8 cellular contexts compared by ENCODE assay signal in genomic region chr1:112956503-112957132, GRCh38. TPM values are rescaled to one million over a fixed set of nuclear protein-coding genes. Genes with fewer than 3 reads are reported as not detected.
DNase-seq lines count a peak whose midpoint lies in the region; ATAC-seq and TF ChIP-seq lines count a peak whose summit lies in the region.

No MANE protein-coding gene starts in this region.

- H3K27me3 ChIP-seq in neural progenitor cell (no peaks in the 10 kb centered on the region), thoracic aorta (replicated peaks; ENCODE audit: insufficient read depth) (no peaks in the 10 kb centered on the region)

- H3K4me3 ChIP-seq in neural progenitor cell, result peak overlapping the region; percentile 69
- H3K4me3 ChIP-seq in thoracic aorta, result peak overlapping the region; percentile 90

- intact Hi-C loops in activated CD4-positive, alpha-beta T cell treated with anti-CD3 and anti-CD28 coated beads for 36 hours (cut with DNase I, micrococcal nuclease), result loop anchor here (1.0 to 10.0 kb wide), 18 partner anchors 52 to 1801 kb away; partner anchors contain the start of genes LRIG2 (in 2 of the 2), PPM1J (in 2 of the 2), RSBN1 (in 2 of the 2) and AP4B1 (in 1 of the 2)

- peak overlapping the region; percentile 91 for H3K4me2 ChIP-seq in neural progenitor cell

- H3K27me3 Mint-ChIP-seq in activated CD4-positive, alpha-beta T cell treated with anti-CD3 and anti-CD28 coated beads for 36 hours, result no peaks in the 10 kb centered on the region
- H3K27me3 Mint-ChIP-seq in activated CD4-positive, alpha-beta memory T cell treated with anti-CD3 and anti-CD28 coated beads, Interleukin-2, amount 10 ng/mL, durations not matched to agents 7 days and 5 days, result no peaks in the 10 kb centered on the region
- peaks cover 4% of the 10 kb centered on the region for H3K27me3 Mint-ChIP-seq in neural progenitor cell (ENCODE audit: insufficient read depth, low read depth)

- peaks cover 47% of the 10 kb centered on the region for H3F3A ChIP-seq in neural progenitor cell (ENCODE audit: low read depth)

- CTCF ChIA-PET in activated CD4-positive, alpha-beta T cell treated with anti-CD3 and anti-CD28 coated beads for 36 hours (lab: Charles Lee), result interaction anchor here (0.6 to 1.0 kb wide), 3 partner anchors 116 to 566 kb away, joined by 3 to 6 read pairs (median 5); partner anchors contain the start of gene LRIG2
- CTCF ChIA-PET in activated CD4-positive, alpha-beta memory T cell treated with anti-CD3 and anti-CD28 coated beads, Interleukin-2, amount 10 ng/mL, durations not matched to agents 7 days and 5 days (lab: Charles Lee), result interaction anchor here (0.9 to 3.2 kb wide), 5 partner anchors 9 to 116 kb away, joined by 3 to 36 read pairs (median 5); partner anchors contain the start of gene LRIG2

- H3K4me1 Mint-ChIP-seq in activated CD4-positive, alpha-beta T cell treated with anti-CD3 and anti-CD28 coated beads for 36 hours, result peaks cover 55% of the 10 kb centered on the region
- peaks cover 61% of the 10 kb centered on the region for H3K4me1 Mint-ChIP-seq in activated CD4-positive, alpha-beta memory T cell treated with anti-CD3 and anti-CD28 coated beads, Interleukin-2, amount 10 ng/mL, durations not matched to agents 7 days and 5 days
- H3K4me1 Mint-ChIP-seq in neural progenitor cell, result peaks cover 36% of the 10 kb centered on the region

- peaks cover 86% of the 10 kb centered on the region for H3K79me2 ChIP-seq in neural progenitor cell (ENCODE audit: low read depth)

- POLR2A ChIA-PET in activated CD4-positive, alpha-beta T cell treated with anti-CD3 and anti-CD28 coated beads for 36 hours (lab: Charles Lee), result interaction anchor here (1.3 to 2.0 kb wide), 2 partner anchors 21 to 116 kb away, joined by 4 to 8 read pairs; partner anchors contain the start of gene LRIG2
- POLR2A ChIA-PET in activated CD4-positive, alpha-beta memory T cell treated with anti-CD3 and anti-CD28 coated beads, Interleukin-2, amount 10 ng/mL, durations not matched to agents 7 days and 5 days (lab: Charles Lee), result interaction anchor here (0.7 to 2.9 kb wide), 21 partner anchors 9 to 1801 kb away, joined by 3 to 36 read pairs (median 4); partner anchors contain the start of genes CAPZA1, CSDE1, LRIG2 and MOV10

- peaks cover 4% of the 10 kb centered on the region for H3K36me3 ChIP-seq in neural progenitor cell
- no peaks in the 10 kb centered on the region for H3K36me3 ChIP-seq in thoracic aorta

- TF ChIP-seq CTCF in neural progenitor cell (IDR thresholded peaks at IDR 0.05), result no peak
- TF ChIP-seq CTCF in thoracic aorta (IDR thresholded peaks at IDR 0.05), result no peak

- H3K9me3 Mint-ChIP-seq in activated CD4-positive, alpha-beta T cell treated with anti-CD3 and anti-CD28 coated beads for 36 hours (ENCODE audit: low read depth), result no peaks in the 10 kb centered on the region
- no peaks in the 10 kb centered on the region for H3K9me3 Mint-ChIP-seq in activated CD4-positive, alpha-beta memory T cell treated with anti-CD3 and anti-CD28 coated beads, Interleukin-2, amount 10 ng/mL, durations not matched to agents 7 days and 5 days
- H3K9me3 Mint-ChIP-seq in neural progenitor cell, result peaks cover 3% of the 10 kb centered on the region

- H3K4me3 Mint-ChIP-seq in activated CD4-positive, alpha-beta T cell treated with anti-CD3 and anti-CD28 coated beads for 36 hours, result peak overlapping the region; percentile 97
- H3K4me3 Mint-ChIP-seq in activated CD4-positive, alpha-beta memory T cell treated with anti-CD3 and anti-CD28 coated beads, Interleukin-2, amount 10 ng/mL, durations not matched to agents 7 days and 5 days, result peak overlapping the region; percentile 81
- H3K4me3 Mint-ChIP-seq in neural progenitor cell, result peak overlapping the region; percentile 98

- H3K4me1 ChIP-seq in neural progenitor cell (peaks cover 33% of the 10 kb centered on the region), thoracic aorta (ENCODE audit: control insufficient read depth in 1 of 2, low read depth in 2 of 2) (peaks cover 17 to 54% of the 10 kb centered on the region in 2 donors)

- H3K9me3 ChIP-seq in neural progenitor cell (ENCODE audit: low read depth) (no peaks in the 10 kb centered on the region), thoracic aorta (no peaks in the 10 kb centered on the region)

- peak; percentile 61 for DNase-seq in activated CD4-positive, alpha-beta T cell treated with anti-CD3 and anti-CD28 coated beads for 36 hours
- no peak for DNase-seq in activated CD4-positive, alpha-beta T cell treated with anti-CD3 and anti-CD28 coated beads for 1 hour
- DNase-seq in activated CD4-positive, alpha-beta memory T cell treated with anti-CD3 and anti-CD28 coated beads, Interleukin-2, amount 10 ng/mL, durations not matched to agents 7 days and 5 days, result peak; percentile 43
- DNase-seq in neural progenitor cell (ENCODE audit: low spot score) (peak; percentile 44), thoracic aorta (ENCODE audit: low spot score) (no peak), HPDE6-E6E7 (ENCODE audit: extremely low spot score) (no peak)

- ATAC-seq in activated CD4-positive, alpha-beta T cell treated with anti-CD3 and anti-CD28 coated beads for 36 hours, result peak; percentile 8
- peak; percentile 0 for ATAC-seq in HG03442 (IDR thresholded peaks at IDR 0.05; ENCODE audit: unreplicated experiment)
- ATAC-seq in esophagus mucosa, result peak; percentile 22
- ATAC-seq in thoracic aorta (ENCODE audit: insufficient number of reproducible peaks, low FRiP score, low read depth), result peak; percentile 0

- H2AFZ ChIP-seq in neural progenitor cell (replicated peaks), result peak overlapping the region; percentile 97

- peaks cover 59% of the 10 kb centered on the region for H3K36me3 Mint-ChIP-seq in activated CD4-positive, alpha-beta T cell treated with anti-CD3 and anti-CD28 coated beads for 36 hours (ENCODE audit: low read depth)
- H3K36me3 Mint-ChIP-seq in activated CD4-positive, alpha-beta memory T cell treated with anti-CD3 and anti-CD28 coated beads, Interleukin-2, amount 10 ng/mL, durations not matched to agents 7 days and 5 days (ENCODE audit: low read depth), result peaks cover 42% of the 10 kb centered on the region
- H3K36me3 Mint-ChIP-seq in neural progenitor cell, result peaks cover 20% of the 10 kb centered on the region

- H4K20me1 ChIP-seq in neural progenitor cell (ENCODE audit: low read depth), result peaks cover 34% of the 10 kb centered on the region

- no peak overlapping the region for H3K9ac ChIP-seq in neural progenitor cell

- peak overlapping the region; percentile 73 for H3K27ac ChIP-seq in neural progenitor cell
- H3K27ac ChIP-seq in thoracic aorta, result peak overlapping the region; percentile 87 to 93

- H3K27ac Mint-ChIP-seq in activated CD4-positive, alpha-beta T cell treated with anti-CD3 and anti-CD28 coated beads for 36 hours, result peak overlapping the region; percentile 100
- peak overlapping the region; percentile 99 for H3K27ac Mint-ChIP-seq in activated CD4-positive, alpha-beta memory T cell treated with anti-CD3 and anti-CD28 coated beads, Interleukin-2, amount 10 ng/mL, durations not matched to agents 7 days and 5 days
- peak overlapping the region; percentile 67 for H3K27ac Mint-ChIP-seq in neural progenitor cell

RNA-seq across cellular contexts. Expression of gene SLC16A1, which starts 0.6 kb away (rescaled TPM):
- 10 to 100 TPM; 70.0 to 70.4 TPM for total RNA-seq in activated CD4-positive, alpha-beta T cell treated with anti-CD3 and anti-CD28 coated beads for 36 hours
- 10 to 100 TPM; 59.0 to 61.4 TPM for total RNA-seq in activated CD4-positive, alpha-beta memory T cell treated with anti-CD3 and anti-CD28 coated beads, Interleukin-2, amount 10 ng/mL, durations not matched to agents 7 days and 5 days
- total RNA-seq in esophagus mucosa (54.8 TPM), neural progenitor cell (ENCODE audit: low replicate concordance) (136 and 149 TPM in 2 replicates), thoracic aorta (10 to 100 TPM; 22.3 to 39.1 TPM)

Comparison
In these comparisons a context has a peak if more than half of its experiments do, and no peak if none do; other contexts are left out.
1. DNase-seq: peak in activated CD4-positive, alpha-beta T cell treated with anti-CD3 and anti-CD28 coated beads for 36 hours (single experiment), activated CD4-positive, alpha-beta memory T cell treated with anti-CD3 and anti-CD28 coated beads, Interleukin-2, amount 10 ng/mL, durations not matched to agents 7 days and 5 days (single experiment) and neural progenitor cell (single experiment); none in activated CD4-positive, alpha-beta T cell treated with anti-CD3 and anti-CD28 coated beads for 1 hour (single experiment), thoracic aorta (single experiment) and HPDE6-E6E7 (single experiment).
2. Peak in every context shown above with its lines, with median percentiles within 50 percentile points of each other: ATAC-seq, H3K27ac Mint-ChIP-seq and H3K4me3 Mint-ChIP-seq.